Comparison of ENCODE assay signal across 1 cellular context in genomic region chr12:52975204-52975603, GRCh38.
TF ChIP-seq lines count a peak whose summit lies in the region.

No MANE protein-coding gene starts in this region.

TF ChIP-seq in IMR-90, 13 proteins besides CTCF, POLR2A, EP300 and RAD21 (continued from another document):
- TF ChIP-seq ELK1 (IDR thresholded peaks at IDR 0.05; ENCODE audit: borderline replicate concordance, low read depth, low read length) (no peak), MAFK (IDR thresholded peaks at IDR 0.05; ENCODE audit: low read depth, low read length) (no peak), MAZ (IDR thresholded peaks at IDR 0.05; ENCODE audit: borderline replicate concordance, low read depth, low read length) (no peak), BHLHE40 (IDR thresholded peaks at IDR 0.05; ENCODE audit: low read depth, low read length) (no peak), SMC3 (IDR thresholded peaks at IDR 0.05; ENCODE audit: low read depth, low read length) (no peak), MXI1 (IDR thresholded peaks at IDR 0.05; ENCODE audit: borderline replicate concordance, low read depth, low read length) (no peak), USF2 (IDR thresholded peaks at IDR 0.05; ENCODE audit: low read depth, low read length) (no peak), CHD1 (IDR thresholded peaks at IDR 0.05; ENCODE audit: low read depth, low read length) (no peak), FOS (IDR thresholded peaks at IDR 0.05; ENCODE audit: low read depth, low read length) (no peak), CEBPB (IDR thresholded peaks at IDR 0.05; ENCODE audit: low read depth, low read length) (no peak)
